ENCODE assay signal across 34 cellular contexts in genomic region chr3:160945346-160945745, GRCh38.
"Had no signal": no experiment of that assay in that cellular context is flagged by ENCODE, and none has a peak within 500 bp of the region (broad histone marks: within the 10 kb centered on the region; RNA-seq: fewer than 3 reads in every experiment).

No MANE protein-coding gene starts in this region.

- ATAC-seq: activated CD4-positive, alpha-beta T cell treated with anti-CD3 and anti-CD28 coated beads for 36 hours; activated CD8-positive, alpha-beta memory T cell treated with anti-CD3 and anti-CD28 coated beads, Interleukin-2, amount 10 ng/mL, durations not matched to agents 7 days and 5 days; activated CD8-positive, alpha-beta T cell treated with anti-CD3 and anti-CD28 coated beads, Interleukin-2, amount 10 ng/mL, durations not matched to agents 7 days and 5 days; activated naive CD8-positive, alpha-beta T cell treated with anti-CD3 and anti-CD28 coated beads, Interleukin-2, amount 50 U/mL, for 24 hours; body of pancreas; effector memory CD8-positive, alpha-beta T cell; foreskin keratinocyte; gastrocnemius medialis; T-helper 17 cell had no signal

- H3K27me3 Mint-ChIP-seq: activated CD4-positive, alpha-beta memory T cell treated with anti-CD3 and anti-CD28 coated beads for 36 hours; activated CD4-positive, alpha-beta T cell treated with anti-CD3 and anti-CD28 coated beads for 36 hours; activated CD8-positive, alpha-beta memory T cell treated with anti-CD3 and anti-CD28 coated beads, Interleukin-2, amount 10 ng/mL, durations not matched to agents 7 days and 5 days; activated naive CD4-positive, alpha-beta T cell treated with anti-CD3 and anti-CD28 coated beads, Interleukin-2, amount 50 U/mL, for 24 hours; activated naive CD8-positive, alpha-beta T cell treated with anti-CD3 and anti-CD28 coated beads for 36 hours; effector memory CD8-positive, alpha-beta T cell had no signal

- H3K4me3 Mint-ChIP-seq: activated CD4-positive, alpha-beta memory T cell treated with anti-CD3 and anti-CD28 coated beads for 36 hours; activated CD4-positive, alpha-beta T cell treated with anti-CD3 and anti-CD28 coated beads for 36 hours; activated CD4-positive, alpha-beta T cell treated with anti-CD3 and anti-CD28 coated beads, Interleukin-2, amount 10 ng/mL, durations not matched to agents 24 days and 14 days; activated CD8-positive, alpha-beta memory T cell treated with anti-CD3 and anti-CD28 coated beads, Interleukin-2, amount 10 ng/mL, durations not matched to agents 7 days and 5 days; activated CD8-positive, alpha-beta T cell treated with anti-CD3 and anti-CD28 coated beads, Interleukin-2, amount 10 ng/mL, durations not matched to agents 7 days and 5 days; activated naive CD4-positive, alpha-beta T cell treated with anti-CD3 and anti-CD28 coated beads for 36 hours; activated naive CD4-positive, alpha-beta T cell treated with anti-CD3 and anti-CD28 coated beads, Interleukin-2, amount 50 U/mL, for 24 hours; activated naive CD8-positive, alpha-beta T cell treated with anti-CD3 and anti-CD28 coated beads for 36 hours; activated naive CD8-positive, alpha-beta T cell treated with anti-CD3 and anti-CD28 coated beads, Interleukin-2, amount 50 U/mL, for 24 hours; activated T-helper 1 cell treated with anti-CD3 and anti-CD28 coated beads, Interleukin-12 subunit alpha, Interleukin-12 subunit beta, Interleukin-2, Interleukin-4 antibody, amounts not matched to agents 30 ng/mL and 10 ng/mL and 1 ng/mL, durations not matched to agents 14 hours and 24 hours and 36 hours; effector memory CD8-positive, alpha-beta T cell; T-helper 17 cell; T-helper 2 cell treated with Interferon-gamma antibody and Interleukin-4, amounts not matched to agents 5 μg/mL and 100 μg/mL, for 36 hours had no signal

- H3K4me3 ChIP-seq: adrenal gland, body of pancreas, esophagus muscularis mucosa, gastrocnemius medialis had no signal

- DNase-seq: activated CD4-positive, alpha-beta memory T cell treated with anti-CD3 and anti-CD28 coated beads for 36 hours; activated CD4-positive, alpha-beta T cell treated with anti-CD3 and anti-CD28 coated beads for 36 hours; activated CD4-positive, alpha-beta T cell treated with anti-CD3 and anti-CD28 coated beads, Interleukin-2, amount 10 ng/mL, durations not matched to agents 24 days and 14 days; activated CD4-positive, CD25-positive, alpha-beta regulatory T cell; activated CD4-positive, CD25-positive, alpha-beta regulatory T cell treated with anti-CD3 and anti-CD28 coated beads, Interleukin-2, amount 50 U/mL, for 72 hours; activated CD8-positive, alpha-beta memory T cell treated with anti-CD3 and anti-CD28 coated beads, Interleukin-2, amount 10 ng/mL, durations not matched to agents 7 days and 5 days; activated CD8-positive, alpha-beta memory T cell treated with anti-CD3 and anti-CD28 coated beads, Interleukin-2, amount 50 U/mL, for 4 hours; activated CD8-positive, alpha-beta T cell treated with anti-CD3 and anti-CD28 coated beads, Interleukin-2, amount 10 ng/mL, durations not matched to agents 7 days and 5 days; activated effector memory CD4-positive, alpha-beta T cell treated with anti-CD3 and anti-CD28 coated beads, Interleukin-2, amount 50 U/mL, for 16 hours; activated naive CD4-positive, alpha-beta T cell treated with anti-CD3 and anti-CD28 coated beads for 36 hours; activated naive CD8-positive, alpha-beta T cell treated with anti-CD3 and anti-CD28 coated beads for 36 hours; activated naive CD8-positive, alpha-beta T cell treated with anti-CD3 and anti-CD28 coated beads, Interleukin-2, amount 50 U/mL, for 24 hours; activated T-cell treated with anti-CD3 and anti-CD28 coated beads, Interleukin-2, amount 50 U/mL, for 1 hour; activated T-cell treated with anti-CD3 and anti-CD28 coated beads, Interleukin-2, amount 50 U/mL, for 48 hours; adrenal gland; amygdala; aorta; body of pancreas; caudate nucleus; cortex of kidney; dermis blood vessel endothelial cell; effector CD4-positive, alpha-beta T cell; effector memory CD8-positive, alpha-beta T cell; erythroblast; foreskin keratinocyte; gastrocnemius medialis; glutamatergic neuron; T-helper 1 cell; T-helper 17 cell had no signal

- H3K4me1 ChIP-seq: adrenal gland had no signal

- H3K27ac ChIP-seq: adrenal gland, body of pancreas, esophagus muscularis mucosa, foreskin keratinocyte, gastrocnemius medialis had no signal

- H3K9me3 Mint-ChIP-seq: activated CD4-positive, alpha-beta memory T cell treated with anti-CD3 and anti-CD28 coated beads for 36 hours; activated CD4-positive, alpha-beta T cell treated with anti-CD3 and anti-CD28 coated beads, Interleukin-2, amount 10 ng/mL, durations not matched to agents 24 days and 14 days; activated naive CD4-positive, alpha-beta T cell treated with anti-CD3 and anti-CD28 coated beads for 36 hours; activated naive CD4-positive, alpha-beta T cell treated with anti-CD3 and anti-CD28 coated beads, Interleukin-2, amount 50 U/mL, for 24 hours; activated naive CD8-positive, alpha-beta T cell treated with anti-CD3 and anti-CD28 coated beads for 36 hours; activated naive CD8-positive, alpha-beta T cell treated with anti-CD3 and anti-CD28 coated beads, Interleukin-2, amount 50 U/mL, for 24 hours; activated T-helper 1 cell treated with anti-CD3 and anti-CD28 coated beads, Interleukin-12 subunit alpha, Interleukin-12 subunit beta, Interleukin-2, Interleukin-4 antibody, amounts not matched to agents 30 ng/mL and 10 ng/mL and 1 ng/mL, durations not matched to agents 14 hours and 24 hours and 36 hours; activated T-helper 2 cell treated with anti-CD3 and anti-CD28 coated beads, Interferon-gamma antibody, Interleukin-2, Interleukin-4, amounts not matched to agents 10 μg/mL and 5 μg/mL and 100 μg/mL, durations not matched to agents 14 hours and 24 hours and 36 hours; effector memory CD8-positive, alpha-beta T cell; T-helper 2 cell treated with Interferon-gamma antibody and Interleukin-4, amounts not matched to agents 5 μg/mL and 100 μg/mL, for 36 hours had no signal

- H3K27ac Mint-ChIP-seq: activated CD4-positive, alpha-beta memory T cell treated with anti-CD3 and anti-CD28 coated beads for 36 hours; activated CD4-positive, alpha-beta T cell treated with anti-CD3 and anti-CD28 coated beads for 36 hours; activated CD4-positive, alpha-beta T cell treated with anti-CD3 and anti-CD28 coated beads, Interleukin-2, amount 10 ng/mL, durations not matched to agents 24 days and 14 days; activated CD8-positive, alpha-beta memory T cell treated with anti-CD3 and anti-CD28 coated beads, Interleukin-2, amount 10 ng/mL, durations not matched to agents 7 days and 5 days; activated CD8-positive, alpha-beta T cell treated with anti-CD3 and anti-CD28 coated beads, Interleukin-2, amount 10 ng/mL, durations not matched to agents 7 days and 5 days; activated naive CD4-positive, alpha-beta T cell treated with anti-CD3 and anti-CD28 coated beads for 36 hours; activated naive CD4-positive, alpha-beta T cell treated with anti-CD3 and anti-CD28 coated beads, Interleukin-2, amount 50 U/mL, for 24 hours; activated naive CD8-positive, alpha-beta T cell treated with anti-CD3 and anti-CD28 coated beads for 36 hours; activated naive CD8-positive, alpha-beta T cell treated with anti-CD3 and anti-CD28 coated beads, Interleukin-2, amount 50 U/mL, for 24 hours; activated T-helper 1 cell treated with anti-CD3 and anti-CD28 coated beads, Interleukin-12 subunit alpha, Interleukin-12 subunit beta, Interleukin-2, Interleukin-4 antibody, amounts not matched to agents 30 ng/mL and 10 ng/mL and 1 ng/mL, durations not matched to agents 14 hours and 24 hours and 36 hours; activated T-helper 2 cell treated with anti-CD3 and anti-CD28 coated beads, Interferon-gamma antibody, Interleukin-2, Interleukin-4, amounts not matched to agents 10 μg/mL and 5 μg/mL and 100 μg/mL, durations not matched to agents 14 hours and 24 hours and 36 hours; effector memory CD8-positive, alpha-beta T cell; T-helper 17 cell; T-helper 2 cell treated with Interferon-gamma antibody and Interleukin-4, amounts not matched to agents 5 μg/mL and 100 μg/mL, for 36 hours had no signal

- H3K36me3 ChIP-seq: adrenal gland, esophagus muscularis mucosa, gastrocnemius medialis had no signal

- H3K36me3 Mint-ChIP-seq: activated CD4-positive, alpha-beta memory T cell treated with anti-CD3 and anti-CD28 coated beads for 36 hours; activated CD8-positive, alpha-beta memory T cell treated with anti-CD3 and anti-CD28 coated beads, Interleukin-2, amount 10 ng/mL, durations not matched to agents 7 days and 5 days; activated naive CD4-positive, alpha-beta T cell treated with anti-CD3 and anti-CD28 coated beads, Interleukin-2, amount 50 U/mL, for 24 hours; activated naive CD8-positive, alpha-beta T cell treated with anti-CD3 and anti-CD28 coated beads for 36 hours had no signal

- H3K27me3 ChIP-seq: adrenal gland, body of pancreas, esophagus muscularis mucosa, foreskin keratinocyte, gastrocnemius medialis had no signal
